Comparison of ENCODE assay signal across 8 cellular contexts in the genomic region with DNA sequence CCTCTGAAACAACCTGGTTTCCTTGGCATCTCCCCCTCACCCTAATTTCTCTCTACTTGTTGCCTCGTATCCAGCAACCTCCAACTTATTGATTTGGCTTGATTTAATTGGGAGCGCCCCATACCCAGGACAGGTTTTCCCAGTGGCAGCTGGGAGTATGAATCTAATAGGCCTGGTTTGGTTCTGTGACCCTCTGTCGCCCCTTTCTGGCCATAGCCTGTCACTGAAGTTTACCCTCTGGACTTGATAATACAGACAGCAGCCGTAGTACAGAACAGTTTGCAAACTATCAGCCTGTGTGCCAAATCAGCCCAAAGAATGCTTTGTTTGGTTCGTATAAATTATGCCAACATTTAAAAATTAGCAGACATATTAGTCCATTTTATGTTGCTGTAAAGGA.
DNase-seq lines count a peak whose midpoint lies in the region; ATAC-seq and TF ChIP-seq lines count a peak whose summit lies in the region.

No MANE protein-coding gene starts in this region.

- DNase-seq in GM13977 (ENCODE audit: low spot score): no peak
- peak; percentile 88 for DNase-seq in NCI-H82 (lab: John Stamatoyannopoulos, UW)
- peak; percentile 28 for DNase-seq in fibroblast of pulmonary artery (ENCODE audit: low read depth)
- DNase-seq in retinal pigment epithelial cell (ENCODE audit: low read depth): no peak
- no peak for DNase-seq in kidney glomerular epithelial cell (lab: John Stamatoyannopoulos, UW)

- TF ChIP-seq CTCF in GM13977 (IDR thresholded peaks at IDR 0.05; ENCODE audit: extremely low read depth, insufficient read depth, missing control alignments) (peak; percentile 64), fibroblast of pulmonary artery (IDR thresholded peaks at IDR 0.05; ENCODE audit: low read length, missing control alignments) (peak; percentile 40), retinal pigment epithelial cell (conservative IDR thresholded peaks at IDR 0.05; ENCODE audit: low read depth, low read length) (peak; percentile 67)

- in situ Hi-C loops in GM13977 (cut with MboI; ENCODE audit: low pct_unique_long_range_greater_than_20kb, low sequenced_read_pairs, unreplicated experiment): loop anchor here (25.0 kb wide), 1 partner anchor 409 kb away; no protein-coding TSS in a partner anchor

- H3K4me3 ChIP-seq in fibroblast of pulmonary artery (replicated peaks; ENCODE audit: low read depth, low read length) (no peak overlapping the region), retinal pigment epithelial cell (ENCODE audit: low read length) (no peak overlapping the region)

- ATAC-seq in HG03103 (IDR thresholded peaks at IDR 0.05; ENCODE audit: low read depth, unreplicated experiment): peak; percentile 55
- no peak for ATAC-seq in GM21576 (IDR thresholded peaks at IDR 0.05; ENCODE audit: unreplicated experiment)
- no peak for ATAC-seq in GM21723 (IDR thresholded peaks at IDR 0.05; ENCODE audit: unreplicated experiment)

Comparison
In these comparisons a context has a peak if more than half of its experiments do, and no peak if none do; other contexts are left out.
1. DNase-seq: peak in NCI-H82 (single experiment) and fibroblast of pulmonary artery (single experiment); none in GM13977 (single experiment), retinal pigment epithelial cell (single experiment) and kidney glomerular epithelial cell (single experiment).
2. Peak in every context shown above with its lines, with median percentiles within 50 percentile points of each other: CTCF ChIP-seq.